Comparison of ENCODE assay signal across 28 cellular contexts in genomic region chr10:29039091-29039490, GRCh38.
"Had no signal": no experiment of that assay in that cellular context is flagged by ENCODE, and none has a peak within 500 bp of the region (broad histone marks: within the 10 kb centered on the region; RNA-seq: fewer than 3 reads in every experiment).

No MANE protein-coding gene starts in this region.

- H3K27me3 ChIP-seq: stomach, tibial artery had no signal

- ATAC-seq: activated T-helper 17 cell treated with anti-CD3 and anti-CD28 coated beads, Interleukin-2, amount 50 U/mL, for 72 hours; left colon; natural killer cell; stimulated activated memory B cell treated with anti-CD40 and anti-IgM and Interleukin-4, amounts not matched to agents 10 μg/mL and 1 μg/mL and 100 μg/mL, for 72 hours had no signal

- H3K36me3 Mint-ChIP-seq: immature natural killer cell; natural killer cell; stimulated activated memory B cell treated with anti-CD40 and anti-IgM and Interleukin-4, amounts not matched to agents 10 μg/mL and 1 μg/mL and 100 μg/mL, for 72 hours had no signal

- H3K4me3 ChIP-seq: esophagus squamous epithelium, gastroesophageal sphincter, stomach, tibial artery had no signal

- H3K27ac Mint-ChIP-seq: activated CD4-positive, alpha-beta memory T cell treated with anti-CD3 and anti-CD28 coated beads, Interleukin-2, amount 10 ng/mL, durations not matched to agents 7 days and 5 days; activated CD4-positive, alpha-beta T cell treated with anti-CD3 and anti-CD28 coated beads, Interleukin-2, amount 10 ng/mL, durations not matched to agents 7 days and 5 days; activated T-cell treated with anti-CD3 and anti-CD28 coated beads, Interleukin-2, amount 50 U/mL, for 24 hours; activated T-helper 17 cell treated with anti-CD3 and anti-CD28 coated beads, Interleukin-2, amount 50 U/mL, for 72 hours; immature natural killer cell; natural killer cell; stimulated activated memory B cell treated with anti-CD40 and anti-IgM and Interleukin-4, amounts not matched to agents 10 μg/mL and 1 μg/mL and 100 μg/mL, for 72 hours had no signal

- H3K36me3 ChIP-seq: esophagus squamous epithelium, gastroesophageal sphincter, stomach, tibial artery had no signal

- H3K27me3 Mint-ChIP-seq: activated CD4-positive, alpha-beta memory T cell treated with anti-CD3 and anti-CD28 coated beads, Interleukin-2, amount 10 ng/mL, durations not matched to agents 7 days and 5 days; activated CD4-positive, alpha-beta T cell treated with anti-CD3 and anti-CD28 coated beads, Interleukin-2, amount 10 ng/mL, durations not matched to agents 7 days and 5 days; central memory CD8-positive, alpha-beta T cell; stimulated activated memory B cell treated with anti-CD40 and anti-IgM and Interleukin-4, amounts not matched to agents 10 μg/mL and 1 μg/mL and 100 μg/mL, for 72 hours had no signal

- H3K4me3 Mint-ChIP-seq: activated CD4-positive, alpha-beta memory T cell treated with anti-CD3 and anti-CD28 coated beads, Interleukin-2, amount 10 ng/mL, durations not matched to agents 7 days and 5 days; activated CD4-positive, alpha-beta T cell treated with anti-CD3 and anti-CD28 coated beads, Interleukin-2, amount 10 ng/mL, durations not matched to agents 7 days and 5 days; activated T-cell treated with anti-CD3 and anti-CD28 coated beads, Interleukin-2, amount 50 U/mL, for 24 hours; activated T-helper 17 cell treated with anti-CD3 and anti-CD28 coated beads, Interleukin-2, amount 50 U/mL, for 72 hours; central memory CD8-positive, alpha-beta T cell; immature natural killer cell; natural killer cell; stimulated activated memory B cell treated with anti-CD40 and anti-IgM and Interleukin-4, amounts not matched to agents 10 μg/mL and 1 μg/mL and 100 μg/mL, for 72 hours had no signal

- H3K9me3 Mint-ChIP-seq: activated CD4-positive, alpha-beta memory T cell treated with anti-CD3 and anti-CD28 coated beads, Interleukin-2, amount 10 ng/mL, durations not matched to agents 7 days and 5 days; activated CD4-positive, alpha-beta T cell treated with anti-CD3 and anti-CD28 coated beads, Interleukin-2, amount 10 ng/mL, durations not matched to agents 7 days and 5 days had no signal

- H3K4me1 ChIP-seq: esophagus squamous epithelium, gastroesophageal sphincter had no signal

- DNase-seq: activated CD4-positive, alpha-beta memory T cell treated with anti-CD3 and anti-CD28 coated beads, Interleukin-2, amount 10 ng/mL, durations not matched to agents 7 days and 5 days; activated CD4-positive, alpha-beta T cell treated with anti-CD3 and anti-CD28 coated beads, Interleukin-2, amount 10 ng/mL, durations not matched to agents 7 days and 5 days; activated CD4-positive, CD25-positive, alpha-beta regulatory T cell treated with anti-CD3 and anti-CD28 coated beads, Interleukin-2, amount 50 U/mL, for 72 hours; activated CD8-positive, alpha-beta memory T cell treated with anti-CD3 and anti-CD28 coated beads, Interleukin-2, amount 50 U/mL, for 48 hours; activated gamma-delta T cell treated with Interleukin-2 at 50 U/mL for 16 hours; activated naive CD4-positive, alpha-beta T cell treated with anti-CD3 and anti-CD28 coated beads, Interleukin-2, amount 50 U/mL, for 16 hours; activated T-cell treated with anti-CD3 and anti-CD28 coated beads, Interleukin-2, amount 50 U/mL, for 24 hours; amygdala; dermis blood vessel endothelial cell; effector CD4-positive, alpha-beta T cell; esophagus squamous epithelium; hippocampal formation; immature natural killer cell; kidney; left colon; midbrain; natural killer cell; posterior cingulate gyrus; right cardiac atrium; stimulated activated CD4-positive, alpha-beta T cell treated with anti-CD3 and anti-CD28 coated beads, Interleukin-4, amount 100 ng/mL, for 24 hours; stomach; T-helper 2 cell; tibial artery had no signal

- H3K9me3 ChIP-seq: esophagus squamous epithelium, stomach, tibial artery had no signal

- H3K27ac ChIP-seq: epithelial cell of prostate, esophagus squamous epithelium, gastroesophageal sphincter, stomach, tibial artery had no signal

- H3K4me1 Mint-ChIP-seq: activated CD4-positive, alpha-beta T cell treated with anti-CD3 and anti-CD28 coated beads, Interleukin-2, amount 10 ng/mL, durations not matched to agents 7 days and 5 days; activated T-helper 17 cell treated with anti-CD3 and anti-CD28 coated beads, Interleukin-2, amount 50 U/mL, for 72 hours; central memory CD8-positive, alpha-beta T cell; immature natural killer cell; natural killer cell; stimulated activated memory B cell treated with anti-CD40 and anti-IgM and Interleukin-4, amounts not matched to agents 10 μg/mL and 1 μg/mL and 100 μg/mL, for 72 hours had no signal
